Comparison of ENCODE assay signal across 8 cellular contexts in the genomic region with DNA sequence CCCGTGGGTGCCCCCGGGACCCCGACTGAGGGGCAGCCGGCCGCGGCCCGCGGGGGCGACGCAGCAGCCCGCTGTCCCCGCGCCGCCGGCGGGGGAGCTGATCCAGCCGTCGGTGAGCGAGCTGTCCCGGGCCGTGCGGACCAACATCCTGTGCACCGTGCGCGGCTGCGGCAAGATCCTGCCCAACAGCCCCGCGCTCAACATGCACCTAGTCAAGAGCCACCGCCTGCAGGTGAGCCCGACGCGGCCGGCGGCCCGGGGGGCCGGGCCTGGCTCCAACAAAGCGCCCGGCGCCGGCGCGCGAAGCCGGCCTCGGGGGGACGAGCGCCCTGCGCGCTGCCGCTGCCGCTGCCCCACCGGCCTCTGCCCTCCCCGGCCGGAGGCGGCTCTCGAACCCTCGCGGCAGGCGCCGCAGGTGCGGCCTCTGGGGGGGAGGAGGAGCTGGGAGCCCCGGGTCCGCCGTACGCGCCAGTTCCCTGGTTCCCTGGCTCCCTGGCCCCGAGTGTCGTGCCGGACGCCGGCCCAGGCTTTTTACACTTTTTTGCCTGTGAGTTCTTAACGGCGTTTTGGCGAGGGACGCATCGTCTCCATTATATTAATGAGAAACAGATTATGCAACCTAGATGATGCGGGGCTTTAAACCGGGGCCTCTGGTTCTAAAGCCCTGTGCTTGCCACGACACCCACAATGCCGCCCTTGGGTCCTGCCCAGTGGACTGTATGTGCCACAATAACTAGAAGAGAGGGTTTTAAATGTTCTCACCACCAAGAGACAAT. TPM values are rescaled to one million over a fixed set of nuclear protein-coding genes. Genes with fewer than 3 reads are reported as not detected.
DNase-seq lines count a peak whose midpoint lies in the region; ATAC-seq, FAIRE-seq and TF ChIP-seq lines count a peak whose summit lies in the region.

No MANE protein-coding gene starts in this region.

- no peaks in the 10 kb centered on the region for H3K27me3 Mint-ChIP-seq in activated CD4-positive, alpha-beta T cell treated with anti-CD3 and anti-CD28 coated beads, Interleukin-2, amount 10 ng/mL, durations not matched to agents 24 days and 14 days
- H3K27me3 Mint-ChIP-seq in stimulated activated memory B cell treated with anti-CD40 and anti-IgM and Interleukin-4, amounts not matched to agents 10 μg/mL and 1 μg/mL and 100 μg/mL, for 72 hours = no peaks in the 10 kb centered on the region

- WGBS in HUES64 = under 1% methylated on average over 80 of the region's 80 CpGs
- WGBS in H1 (ENCODE audit: extremely low coverage in 1 of 2, insufficient coverage in 1 of 2, insufficient read length in 1 of 2, insufficient replicate concordance in 2 of 2, low coverage in 1 of 2, low lambda C conversion rate in 2 of 2, missing lambda C conversion rate in 1 of 2), 2 experiments = 3% methylated on average over 71 of the region's 80 CpGs; no CpG with 5 or more reads in 1 of the 2 experiments

- TF ChIP-seq CTCF in H1 (IDR thresholded peaks at IDR 0.05; ENCODE audit: control extremely low read depth in 1 of 3, insufficient read depth in 1 of 3, low read depth in 1 of 3, low read length in 3 of 3) = no peak

- no peak overlapping the region for H4K91ac ChIP-seq in H1 (replicated peaks; ENCODE audit: insufficient read length, low read length)

- H3K27ac ChIP-seq in HUES64 (ENCODE audit: low read depth, low read length) (peak overlapping the region; percentile 54; the same call in 1 of the 2 replicates), H1 (ENCODE audit: low read depth, low read length) (peak overlapping the region; percentile 80; the same call in 1 of the 2 replicates)

- H3K27ac Mint-ChIP-seq in activated CD4-positive, alpha-beta T cell treated with anti-CD3 and anti-CD28 coated beads, Interleukin-2, amount 10 ng/mL, durations not matched to agents 24 days and 14 days = peak overlapping the region; percentile 69
- H3K27ac Mint-ChIP-seq in stimulated activated memory B cell treated with anti-CD40 and anti-IgM and Interleukin-4, amounts not matched to agents 10 μg/mL and 1 μg/mL and 100 μg/mL, for 72 hours = no peak overlapping the region

- intact Hi-C loops in activated CD4-positive, alpha-beta T cell treated with anti-CD3 and anti-CD28 coated beads, Interleukin-2, amount 10 ng/mL, durations not matched to agents 24 days and 14 days (cut with micrococcal nuclease) = loop anchor here (1.0 kb wide), 4 partner anchors 29 to 702 kb away; a partner anchor contains a TSS

- peaks cover 6% of the 10 kb centered on the region for H3K79me1 ChIP-seq in H1 (ENCODE audit: low read depth, low read length)

- no peaks in the 10 kb centered on the region; the same call in 1 of the 2 replicates for H3K4me1 ChIP-seq in HUES64 (ENCODE audit: insufficient read depth, low read length)
- peaks cover 2 to 6% (median 3%) of the 10 kb centered on the region in 4 experiments; a peak in 5 of 7 replicates for H3K4me1 ChIP-seq in H1 (replicated peaks in 1 of 4; ENCODE audit: control insufficient read depth in 3 of 4, insufficient read depth in 4 of 4, low read length in 3 of 4)
- peaks cover 24% of the 10 kb centered on the region for H3K4me1 ChIP-seq in mononuclear cell (ENCODE audit: insufficient read depth, low read length)

- H2BK12ac ChIP-seq in H1 (ENCODE audit: low read depth, low read length) = no peak overlapping the region

- H3K14ac ChIP-seq in H1 (ENCODE audit: insufficient read length) = no peak overlapping the region

- POLR2A ChIA-PET in H1 (lab: Charles Lee; ENCODE audit: partially characterized antibody) = interaction anchor here (0.6 to 4.4 kb wide), 17 partner anchors 9 to 278 kb away, joined by 3 to 35 read pairs (median 3); a partner anchor contains a TSS

- DNase-seq in D341Med (ENCODE audit: low spot score) (peak; percentile 79), H1 (ENCODE audit: low read depth in 1 of 2, low spot score in 2 of 2) (peak in 1 of 2 experiments; percentile 66), AML-193 (lab: John Stamatoyannopoulos, UW) (no peak)
- DNase-seq in activated CD4-positive, alpha-beta T cell treated with anti-CD3 and anti-CD28 coated beads, Interleukin-2, amount 10 ng/mL, durations not matched to agents 24 days and 14 days = peak; percentile 79

- H3K18ac ChIP-seq in H1 (ENCODE audit: extremely low read depth, low read length) = no peak overlapping the region; the same call in 1 of the 2 replicates

- peaks cover 6 to 47% of the 10 kb centered on the region in 2 experiments for H3K79me2 ChIP-seq in H1 (ENCODE audit: control insufficient read depth in 1 of 2, insufficient read depth in 2 of 2, low read length in 2 of 2)

- H4K5ac ChIP-seq in H1 (ENCODE audit: insufficient read length, low read depth, low read length) = peak overlapping the region; percentile 49

- no peaks in the 10 kb centered on the region for H3K27me3 ChIP-seq in HUES64 (ENCODE audit: insufficient read depth, low read length)
- H3K27me3 ChIP-seq in H1 (replicated peaks in 1 of 4; ENCODE audit: control insufficient read depth in 3 of 4, extremely low read depth in 1 of 4, insufficient read depth in 3 of 4, low read length in 3 of 4) = no peaks in the 10 kb centered on the region
- no peaks in the 10 kb centered on the region for H3K27me3 ChIP-seq in mononuclear cell (ENCODE audit: insufficient read depth, low read length)

- H3K4me1 Mint-ChIP-seq in activated CD4-positive, alpha-beta T cell treated with anti-CD3 and anti-CD28 coated beads, Interleukin-2, amount 10 ng/mL, durations not matched to agents 24 days and 14 days = peaks cover 22% of the 10 kb centered on the region
- peaks cover 25% of the 10 kb centered on the region for H3K4me1 Mint-ChIP-seq in stimulated activated memory B cell treated with anti-CD40 and anti-IgM and Interleukin-4, amounts not matched to agents 10 μg/mL and 1 μg/mL and 100 μg/mL, for 72 hours

- H3K4me3 ChIP-seq in HUES64 (ENCODE audit: low read length) (peak overlapping the region; percentile 89), H1 (ENCODE audit: extremely low read depth in 1 of 4, insufficient read depth in 2 of 4, low read depth in 3 of 4, low read length in 4 of 4) (peak overlapping the region; percentile 66 to 90 (median 85)), mononuclear cell (ENCODE audit: low read length) (peak overlapping the region; percentile 73)

- H2AK5ac ChIP-seq in H1 (ENCODE audit: low read depth, low read length) = 0 out of 2 replicates have a peak overlapping the region, but pooled peaks have one; percentile 33

- TF ChIP-seq EP300 in H1 (IDR thresholded peaks at IDR 0.05; ENCODE audit: borderline replicate concordance in 1 of 2, low read depth in 2 of 2, low read length in 2 of 2) = no peak

- H3K56ac ChIP-seq in H1 (replicated peaks; ENCODE audit: insufficient read length, low read depth, low read length) = peak overlapping the region; percentile 40

- H2BK20ac ChIP-seq in H1 (ENCODE audit: low read length) = no peak overlapping the region

- no peak overlapping the region for H2BK15ac ChIP-seq in H1 (ENCODE audit: low read length)

- ATAC-seq in GM21447 (IDR thresholded peaks at IDR 0.05; ENCODE audit: unreplicated experiment) = peak; percentile 56
- ATAC-seq in stimulated activated memory B cell treated with anti-CD40 and anti-IgM and Interleukin-4, amounts not matched to agents 10 μg/mL and 1 μg/mL and 100 μg/mL, for 72 hours = peak; percentile 84

- peak overlapping the region; percentile 45; the same call in 1 of the 2 replicates for H2AFZ ChIP-seq in H1 (ENCODE audit: low read length)

- no peak overlapping the region for H2BK5ac ChIP-seq in H1 (ENCODE audit: low read depth, low read length)

- TF ChIP-seq RAD21 in H1 (IDR thresholded peaks at IDR 0.05 in 1 of 2, conservative IDR thresholded peaks at IDR 0.05 in 1 of 2; ENCODE audit: low read depth in 2 of 2, low read length in 2 of 2) = no peak

- peak overlapping the region; percentile 88 for H3K4me3 Mint-ChIP-seq in activated CD4-positive, alpha-beta T cell treated with anti-CD3 and anti-CD28 coated beads, Interleukin-2, amount 10 ng/mL, durations not matched to agents 24 days and 14 days
- H3K4me3 Mint-ChIP-seq in stimulated activated memory B cell treated with anti-CD40 and anti-IgM and Interleukin-4, amounts not matched to agents 10 μg/mL and 1 μg/mL and 100 μg/mL, for 72 hours = peak overlapping the region; percentile 76

- peak overlapping the region; percentile 90 to 91 for H3K4me2 ChIP-seq in H1 (ENCODE audit: insufficient read depth in 1 of 2, low read depth in 2 of 2, low read length in 2 of 2)

- H3K4ac ChIP-seq in H1 (replicated peaks; ENCODE audit: insufficient read length, low read depth, low read length) = no peak overlapping the region

- H3K36me3 ChIP-seq in HUES64 (ENCODE audit: insufficient read depth, low read length) = peaks cover 37% of the 10 kb centered on the region
- H3K36me3 ChIP-seq in H1 (ENCODE audit: control insufficient read depth in 2 of 4, insufficient read depth in 4 of 4, low read length in 3 of 4) = peaks cover 0 to 15% (median 3%) of the 10 kb centered on the region in 4 experiments; a peak in 5 of 8 replicates

- FAIRE-seq in H1 (lab: Jason Lieb, UNC) = no peak

- H2BK120ac ChIP-seq in H1 (replicated peaks; ENCODE audit: low read depth, low read length) = no peak overlapping the region

- peak overlapping the region; percentile 95 for H3K9ac ChIP-seq in HUES64 (ENCODE audit: low read depth, low read length)
- H3K9ac ChIP-seq in H1 (replicated peaks in 1 of 4; ENCODE audit: extremely low read depth in 1 of 4, low read depth in 3 of 4, low read length in 3 of 4) = peak overlapping the region; percentile 80 to 96 (median 90)

- H3K9me3 Mint-ChIP-seq in activated CD4-positive, alpha-beta T cell treated with anti-CD3 and anti-CD28 coated beads, Interleukin-2, amount 10 ng/mL, durations not matched to agents 24 days and 14 days = no peaks in the 10 kb centered on the region
- H3K9me3 Mint-ChIP-seq in stimulated activated memory B cell treated with anti-CD40 and anti-IgM and Interleukin-4, amounts not matched to agents 10 μg/mL and 1 μg/mL and 100 μg/mL, for 72 hours = no peaks in the 10 kb centered on the region

- H3K9me3 ChIP-seq in HUES64 (ENCODE audit: insufficient read depth, low read depth, low read length) = peaks cover 4% of the 10 kb centered on the region; the same call in 1 of the 2 replicates
- H3K9me3 ChIP-seq in H1 (ENCODE audit: insufficient read depth in 2 of 2, low read depth in 1 of 2, low read length in 1 of 2) = peaks cover 3 to 4% of the 10 kb centered on the region in 2 experiments; a peak in 2 of 4 replicates
- no peaks in the 10 kb centered on the region for H3K9me3 ChIP-seq in mononuclear cell (ENCODE audit: low read depth, low read length)

- H4K8ac ChIP-seq in H1 (ENCODE audit: extremely low read depth, insufficient read depth, low read length) = peak overlapping the region; percentile 95

- H3K36me3 Mint-ChIP-seq in activated CD4-positive, alpha-beta T cell treated with anti-CD3 and anti-CD28 coated beads, Interleukin-2, amount 10 ng/mL, durations not matched to agents 24 days and 14 days (ENCODE audit: low read depth) = peaks cover 29% of the 10 kb centered on the region
- peaks cover 18% of the 10 kb centered on the region for H3K36me3 Mint-ChIP-seq in stimulated activated memory B cell treated with anti-CD40 and anti-IgM and Interleukin-4, amounts not matched to agents 10 μg/mL and 1 μg/mL and 100 μg/mL, for 72 hours

- CTCF ChIA-PET in H1 (lab: Charles Lee; ENCODE audit: partially characterized antibody) = interaction anchor here (0.7 to 2.5 kb wide), 12 partner anchors 10 to 169 kb away, joined by 3 to 10 read pairs (median 4); a partner anchor contains a TSS

- H3K23ac ChIP-seq in H1 (ENCODE audit: insufficient read length) = no peak overlapping the region

- peaks cover 0 to 9% of the 10 kb centered on the region in 2 experiments for H4K20me1 ChIP-seq in H1 (replicated peaks in 1 of 2; ENCODE audit: control insufficient read depth in 1 of 2, insufficient read depth in 2 of 2, low read length in 2 of 2)

- peak in 1 of 2 experiments; percentile 52; a peak in 1 of 3 replicates for TF ChIP-seq POLR2A in H1 (IDR thresholded peaks at IDR 0.05; ENCODE audit: control extremely low read depth in 1 of 2, low read depth in 2 of 2, low read length in 2 of 2)

- H3K23me2 ChIP-seq in H1 (ENCODE audit: low read depth, low read length) = peaks cover 2% of the 10 kb centered on the region

RNA-seq across cellular contexts. Expression of a gene that starts 0.5 kb away (rescaled TPM):
- polyA plus RNA-seq in HUES64 (2013, experiment 1 of 2) = 53.2 TPM
- 52.6 TPM for polyA plus RNA-seq in HUES64 (2013, experiment 2 of 2)
- 31.1 and 33.5 TPM in 2 replicates for total RNA-seq in activated CD4-positive, alpha-beta T cell treated with anti-CD3 and anti-CD28 coated beads, Interleukin-2, amount 10 ng/mL, durations not matched to agents 24 days and 14 days
- 55.9 and 59.8 TPM in 2 replicates for total RNA-seq in H1 (2021; fragmentation: NEBNext Ultra II Directional; extraction: Animal tissue kit (Norgen Biotek cat#: 25700))
- polyA plus RNA-seq in H1 (2011; rRNA removed) = 20.2 and 34.8 TPM in 2 replicates
- 25.3 TPM for polyA plus RNA-seq in H1 (2011; cell fraction: cytosol; rRNA removed)
- 18.3 TPM for polyA plus RNA-seq in H1 (2011; cell fraction: nucleus; rRNA removed)
- polyA plus RNA-seq in H1 (2012, experiment 1 of 2) = 27.0 to 40.7 TPM (median 34.3 TPM) in 4 replicates
- polyA plus RNA-seq in H1 (2012, experiment 2 of 2) = 5.1 TPM
- 37.1 TPM for polyA plus RNA-seq in H1 (2013, experiment 1 of 2)
- 40.4 TPM for polyA plus RNA-seq in H1 (2013, experiment 2 of 2)
- 53.9 and 72.4 TPM in 2 replicates for polyA minus RNA-seq in H1 (2011; rRNA and poly(A)+ RNA removed)
- 26.3 TPM for polyA minus RNA-seq in H1 (2011; cell fraction: cytosol; rRNA and poly(A)+ RNA removed)
- polyA minus RNA-seq in H1 (2011; cell fraction: nucleus; rRNA and poly(A)+ RNA removed) = 57.4 TPM
- 42.5 TPM for total RNA-seq in mononuclear cell

RNA-seq across cellular contexts. Expression of a gene that starts 29.1 kb away (rescaled TPM):
- polyA plus RNA-seq in HUES64 (2013, experiment 1 of 2) = 57.7 TPM
- polyA plus RNA-seq in HUES64 (2013, experiment 2 of 2) = 60.8 TPM
- total RNA-seq in activated CD4-positive, alpha-beta T cell treated with anti-CD3 and anti-CD28 coated beads, Interleukin-2, amount 10 ng/mL, durations not matched to agents 24 days and 14 days = 61.8 and 63.3 TPM in 2 replicates
- total RNA-seq in H1 (2021; fragmentation: NEBNext Ultra II Directional; extraction: Animal tissue kit (Norgen Biotek cat#: 25700)) = 57.2 and 67.0 TPM in 2 replicates
- 28.2 and 32.8 TPM in 2 replicates for polyA plus RNA-seq in H1 (2011; rRNA removed)
- polyA plus RNA-seq in H1 (2011; cell fraction: cytosol; rRNA removed) = 74.7 TPM
- polyA plus RNA-seq in H1 (2011; cell fraction: nucleus; rRNA removed) = 15.3 TPM
- 59.6 to 184 TPM (median 80.6 TPM) in 4 replicates for polyA plus RNA-seq in H1 (2012, experiment 1 of 2)
- polyA plus RNA-seq in H1 (2012, experiment 2 of 2) = 19.5 TPM
- 46.5 TPM for polyA plus RNA-seq in H1 (2013, experiment 1 of 2)
- 42.9 TPM for polyA plus RNA-seq in H1 (2013, experiment 2 of 2)
- polyA minus RNA-seq in H1 (2011; rRNA and poly(A)+ RNA removed) = 29.8 and 37.1 TPM in 2 replicates
- 39.6 TPM for polyA minus RNA-seq in H1 (2011; cell fraction: cytosol; rRNA and poly(A)+ RNA removed)
- 36.7 TPM for polyA minus RNA-seq in H1 (2011; cell fraction: nucleus; rRNA and poly(A)+ RNA removed)
- total RNA-seq in mononuclear cell = 8.6 TPM

RNA-seq across cellular contexts. Expression of a gene that starts 29.5 kb away (rescaled TPM):
- polyA plus RNA-seq in HUES64 (2013, experiment 1 of 2) = 88.4 TPM
- polyA plus RNA-seq in HUES64 (2013, experiment 2 of 2) = 98.6 TPM
- 130 and 137 TPM in 2 replicates for total RNA-seq in activated CD4-positive, alpha-beta T cell treated with anti-CD3 and anti-CD28 coated beads, Interleukin-2, amount 10 ng/mL, durations not matched to agents 24 days and 14 days
- 66.6 and 69.3 TPM in 2 replicates for total RNA-seq in H1 (2021; fragmentation: NEBNext Ultra II Directional; extraction: Animal tissue kit (Norgen Biotek cat#: 25700))
- polyA plus RNA-seq in H1 (2011; rRNA removed) = 98.1 and 116 TPM in 2 replicates
- 133 TPM for polyA plus RNA-seq in H1 (2011; cell fraction: cytosol; rRNA removed)
- 37.5 TPM for polyA plus RNA-seq in H1 (2011; cell fraction: nucleus; rRNA removed)
- polyA plus RNA-seq in H1 (2012, experiment 1 of 2) = 69.3 to 107 TPM (median 98.3 TPM) in 4 replicates
- 191 TPM for polyA plus RNA-seq in H1 (2012, experiment 2 of 2)
- 121 TPM for polyA plus RNA-seq in H1 (2013, experiment 1 of 2)
- polyA plus RNA-seq in H1 (2013, experiment 2 of 2) = 125 TPM
- polyA minus RNA-seq in H1 (2011; rRNA and poly(A)+ RNA removed) = 14.3 and 27.9 TPM in 2 replicates
- 23.6 TPM for polyA minus RNA-seq in H1 (2011; cell fraction: cytosol; rRNA and poly(A)+ RNA removed)
- polyA minus RNA-seq in H1 (2011; cell fraction: nucleus; rRNA and poly(A)+ RNA removed) = 51.5 TPM
- 26.8 TPM for total RNA-seq in mononuclear cell

RNA-seq across cellular contexts. Expression of a gene that starts 40.9 kb away (rescaled TPM):
- polyA plus RNA-seq in HUES64 (2013, experiment 1 of 2) = 0.70 TPM
- 1.5 TPM for polyA plus RNA-seq in HUES64 (2013, experiment 2 of 2)
- 0.54 and 0.86 TPM in 2 replicates for total RNA-seq in activated CD4-positive, alpha-beta T cell treated with anti-CD3 and anti-CD28 coated beads, Interleukin-2, amount 10 ng/mL, durations not matched to agents 24 days and 14 days
- total RNA-seq in H1 (2021; fragmentation: NEBNext Ultra II Directional; extraction: Animal tissue kit (Norgen Biotek cat#: 25700)) = 0.60 and 1.1 TPM in 2 replicates
- 0.48 and 0.52 TPM in 2 replicates for polyA plus RNA-seq in H1 (2011; rRNA removed)
- polyA plus RNA-seq in H1 (2011; cell fraction: cytosol; rRNA removed) = 0.65 TPM
- polyA plus RNA-seq in H1 (2011; cell fraction: nucleus; rRNA removed) = 1.3 TPM
- 0.13 to 0.62 TPM (median 0.33 TPM) in 4 replicates for polyA plus RNA-seq in H1 (2012, experiment 1 of 2)
- polyA plus RNA-seq in H1 (2012, experiment 2 of 2) = 0.96 TPM
- 1.1 TPM for polyA plus RNA-seq in H1 (2013, experiment 1 of 2)
- polyA plus RNA-seq in H1 (2013, experiment 2 of 2) = 0.70 TPM
- 0.83 TPM in 1 of 2 replicates, not detected in the other for polyA minus RNA-seq in H1 (2011; rRNA and poly(A)+ RNA removed)
- 2.7 TPM for polyA minus RNA-seq in H1 (2011; cell fraction: cytosol; rRNA and poly(A)+ RNA removed)
- polyA minus RNA-seq in H1 (2011; cell fraction: nucleus; rRNA and poly(A)+ RNA removed) = not detected
- total RNA-seq in mononuclear cell = not detected

Comparison
In these comparisons a context has a peak if more than half of its experiments do, and no peak if none do; other contexts are left out.
1. DNase-seq: peak in D341Med (single experiment) and activated CD4-positive, alpha-beta T cell treated with anti-CD3 and anti-CD28 coated beads, Interleukin-2, amount 10 ng/mL, durations not matched to agents 24 days and 14 days (single experiment); none in AML-193 (0 of 2).
2. Peak in every context shown above with its lines, with median percentiles within 50 percentile points of each other: H3K4me3 ChIP-seq.